ENCODE assay signal across 16 cellular contexts in genomic region chr10:35217458-35217857, GRCh38.
DNase-seq lines count a peak whose midpoint lies in the region; ATAC-seq and TF ChIP-seq lines count a peak whose summit lies in the region.
"Had no signal": no experiment of that assay in that cellular context is flagged by ENCODE, and none has a peak within 500 bp of the region (broad histone marks: within the 10 kb centered on the region; RNA-seq: fewer than 3 reads in every experiment).

No MANE protein-coding gene starts in this region.

- no peaks in the 10 kb centered on the region for H3K79me2 ChIP-seq in GM23248 (ENCODE audit: insufficient read depth)

- no peak overlapping the region for H3K4me2 ChIP-seq in GM23248 (ENCODE audit: unreplicated experiment)

- peaks cover 3 to 39% (median 28%) of the 10 kb centered on the region in 9 donors for H3K4me1 ChIP-seq in heart right ventricle
- H3K4me1 ChIP-seq in GM23248 (ENCODE audit: insufficient read depth), result no peaks in the 10 kb centered on the region

- H4K20me1 ChIP-seq in GM23248 (ENCODE audit: insufficient read depth), result no peaks in the 10 kb centered on the region
- H4K20me1 ChIP-seq: BLaER1 treated with 17β-estradiol and CSF1 and Interleukin-3, amounts not matched to agents 10 nM and 100 nM had no signal

- ATAC-seq in T-helper 17 cell (no peak), heart right ventricle (peak; percentile 28 to 84 (median 70))

- H3K4me3 Mint-ChIP-seq in T-helper 17 cell, result no peak overlapping the region
- H3K4me3 Mint-ChIP-seq: mesothelial cell of epicardium had no signal

- no peak overlapping the region for H3K9ac ChIP-seq in GM23248

- H3K27me3 Mint-ChIP-seq in T-helper 17 cell, result peaks cover 10% of the 10 kb centered on the region
- H3K27me3 Mint-ChIP-seq: stimulated activated naive B cell treated with anti-CD40 and anti-IgM and Interleukin-4, amounts not matched to agents 10 μg/mL and 1 μg/mL and 100 μg/mL, for 72 hours had no signal

- WGBS in heart right ventricle, 2 donors, result 17 to 39% methylated on average over 5 of the region's 5 CpGs
- WGBS in GM23248 (ENCODE audit: low coverage in 1 of 2, low lambda C conversion rate in 2 of 2, missing lambda C conversion rate in 2 of 2), 2 experiments, result 90 to 93% methylated on average over 5 of the region's 5 CpGs

- no peak overlapping the region for H2AFZ ChIP-seq in GM23248

- H3K4me1 Mint-ChIP-seq in T-helper 17 cell, result peaks cover 18% of the 10 kb centered on the region

- in situ Hi-C loops in GM23248 (cut with MboI), result loop anchor here (5.0 to 25.0 kb wide), 2 partner anchors 95 to 555 kb away; no protein-coding TSS in a partner anchor

- TF ChIP-seq CTCF in heart right ventricle (IDR thresholded peaks at IDR 0.05), result no peak

- H3K27ac ChIP-seq in heart right ventricle (peak overlapping the region in 9 of 10 donors; percentile 43 to 82 (median 79)), GM23248 (no peak overlapping the region)
- H3K27ac ChIP-seq: VCaP had no signal

- H3K9me3 ChIP-seq in T-helper 17 cell (ENCODE audit: control insufficient read depth, low read length, poor library complexity, severe bottlenecking) (no peaks in the 10 kb centered on the region), heart right ventricle (no peaks in the 10 kb centered on the region), GM23248 (ENCODE audit: low read depth) (no peaks in the 10 kb centered on the region)
- H3K9me3 ChIP-seq: BLaER1 treated with 17β-estradiol and CSF1 and Interleukin-3, amounts not matched to agents 10 nM and 100 nM had no signal

- H3K27ac Mint-ChIP-seq in T-helper 17 cell, result peak overlapping the region; percentile 34

- no peaks in the 10 kb centered on the region for H3K9me2 ChIP-seq in GM23248 (ENCODE audit: insufficient read depth)

- no peaks in the 10 kb centered on the region for H3F3A ChIP-seq in GM23248 (ENCODE audit: insufficient read depth)

- H3K4me3 ChIP-seq in heart right ventricle, result peak overlapping the region in 1 of 10 donors; percentile 26
- H3K4me3 ChIP-seq in GM23248, result no peak overlapping the region
- H3K4me3 ChIP-seq: BLaER1 treated with 17β-estradiol and CSF1 and Interleukin-3, amounts not matched to agents 10 nM and 100 nM had no signal

- H3K36me3 Mint-ChIP-seq in T-helper 17 cell (ENCODE audit: low read depth), result peaks cover 2% of the 10 kb centered on the region

- H3K36me3 ChIP-seq in heart right ventricle, result peaks cover 0 to 6% (median 0%) of the 10 kb centered on the region in 9 donors
- H3K36me3 ChIP-seq in GM23248 (ENCODE audit: low read depth), result no peaks in the 10 kb centered on the region

- DNase-seq in NCI-H1092 treated with DMSO at 0.1 percent for 48 hours (lab: John Stamatoyannopoulos, UW), result peak; percentile 39
- no peak for DNase-seq in T-helper 17 cell
- DNase-seq in heart right ventricle, result peak in 1 of 2 donors; percentile 69
- DNase-seq in pons (ENCODE audit: low spot score), result peak; percentile 61
- no peak for DNase-seq in GM23248
- DNase-seq in CD1c-positive myeloid dendritic cell (ENCODE audit: extremely low spot score), result no peak
- DNase-seq in DMS153 (lab: John Stamatoyannopoulos, UW), result no peak
- no peak for DNase-seq in OCI-M2 (lab: John Stamatoyannopoulos, UW; ENCODE audit: unreplicated experiment)
- DNase-seq: activated CD8-positive, alpha-beta memory T cell treated with anti-CD3 and anti-CD28 coated beads, Interleukin-2, amount 50 U/mL, for 4 hours; GOT3; NCI-H69; posterior cingulate gyrus; stimulated activated naive B cell treated with anti-CD40 and anti-IgM and Interleukin-4, amounts not matched to agents 10 μg/mL and 1 μg/mL and 100 μg/mL, for 72 hours had no signal

- H3K27me3 ChIP-seq in heart right ventricle (no peaks in the 10 kb centered on the region), GM23248 (replicated peaks; ENCODE audit: insufficient read depth) (no peaks in the 10 kb centered on the region)
- H3K27me3 ChIP-seq: BLaER1 treated with 17β-estradiol and CSF1 and Interleukin-3, amounts not matched to agents 10 nM and 100 nM had no signal

- intact Hi-C loops in heart right ventricle (cut with DNase I), result loop anchor here in 5 of 10 donors (1.0 to 10.0 kb wide), 5 partner anchors 91 to 225 kb away; partner anchors contain the start of gene CREM (in 1 of the 5)

Comparison
In these comparisons a context has a peak if more than half of its experiments do, and no peak if none do; other contexts are left out.
1. DNase-seq: peak in NCI-H1092 treated with DMSO at 0.1 percent for 48 hours (single experiment) and pons (single experiment); none in T-helper 17 cell (0 of 3), GM23248 (single experiment), CD1c-positive myeloid dendritic cell (single experiment), DMS153 (single experiment) and OCI-M2 (single experiment).